8 cellular contexts compared by ENCODE assay signal in the genomic region with DNA sequence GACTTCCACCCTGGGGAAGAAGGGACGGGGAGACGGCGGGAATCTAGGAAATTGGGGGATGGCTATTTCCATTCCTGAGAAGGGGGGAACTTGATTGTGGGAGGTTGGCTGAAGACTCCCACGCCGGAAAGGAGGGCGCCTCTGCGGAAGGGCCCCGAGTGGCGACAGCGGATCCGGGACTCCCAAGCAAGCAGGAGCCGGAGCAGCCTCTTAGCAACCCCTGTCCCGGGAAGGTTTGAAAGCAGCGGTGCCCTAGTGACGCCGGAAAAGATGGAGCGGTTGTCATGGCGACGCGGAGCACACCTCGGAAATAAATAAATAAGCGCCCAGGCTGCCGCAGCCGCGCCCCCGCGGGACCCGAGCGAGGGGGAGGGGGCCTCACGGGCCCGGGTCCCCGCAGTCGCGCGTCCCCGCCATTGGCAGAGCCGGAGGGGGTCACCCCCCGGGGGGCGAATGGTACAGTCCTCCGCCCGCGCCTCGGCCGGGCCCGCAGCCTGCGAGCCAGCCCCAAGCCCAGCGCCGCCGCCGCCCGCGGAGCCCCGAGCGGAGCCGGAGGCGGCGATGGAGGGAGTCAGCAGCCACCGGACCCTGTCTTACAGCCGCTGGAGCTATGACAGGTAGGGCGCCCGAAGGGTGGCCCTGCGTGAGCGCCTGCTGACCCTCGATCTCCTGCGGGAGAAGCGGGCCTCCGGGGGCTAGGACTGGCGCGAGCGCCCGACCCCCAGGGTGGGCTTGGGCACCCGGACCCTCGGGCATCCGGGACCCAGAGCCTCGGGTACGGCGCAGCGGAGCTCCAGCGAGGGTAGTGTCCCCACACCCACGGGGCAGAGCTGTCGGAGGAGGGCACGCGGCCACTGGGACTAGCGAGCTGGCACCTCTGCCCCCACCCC. TPM values are rescaled to one million over a fixed set of nuclear protein-coding genes. Genes with fewer than 3 reads are reported as not detected.
DNase-seq lines count a peak whose midpoint lies in the region; ATAC-seq and TF ChIP-seq lines count a peak whose summit lies in the region.

No MANE protein-coding gene starts in this region.

- H3K4me3 ChIP-seq in CD4-positive, CD25-positive, alpha-beta regulatory T cell (ENCODE audit: low read depth, low read length), result peak overlapping the region; percentile 37
- H3K4me3 ChIP-seq in iPS-18a (ENCODE audit: low read length) (peak overlapping the region; percentile 64), sigmoid colon (peak overlapping the region; percentile 56 to 85 (median 69))

- intact Hi-C loops in activated B cell treated with CpG ODN at 0.5 μM for 24 hours (cut with micrococcal nuclease), result no loop called here
- intact Hi-C loops in sigmoid colon (cut with DNase I), result no loop called here

- CTCF ChIA-PET in activated B cell treated with CpG ODN at 0.5 μM for 24 hours (lab: Charles Lee), result no interaction called here

- no peaks in the 10 kb centered on the region for H3K9me3 ChIP-seq in CD4-positive, CD25-positive, alpha-beta regulatory T cell (ENCODE audit: control insufficient read depth in 2 of 2, low read length in 2 of 2)
- H3K9me3 ChIP-seq in iPS-18a (ENCODE audit: control insufficient read depth, low read depth, low read length), result no peaks in the 10 kb centered on the region
- H3K9me3 ChIP-seq in sigmoid colon, result no peaks in the 10 kb centered on the region

- ATAC-seq in CD4-positive, CD25-positive, alpha-beta regulatory T cell (ENCODE audit: low read depth in 2 of 2), result peak; percentile 60 to 63
- peak; percentile 45 for ATAC-seq in HG03521 (IDR thresholded peaks at IDR 0.05; ENCODE audit: unreplicated experiment)
- peak; percentile 76 for ATAC-seq in activated B cell treated with CpG ODN at 0.5 μM for 24 hours (ENCODE audit: low read depth)

- no peak for TF ChIP-seq EP300 in sigmoid colon (IDR thresholded peaks at IDR 0.05)

- peaks cover 38% of the 10 kb centered on the region for H3K27me3 Mint-ChIP-seq in CD4-positive, CD25-positive, alpha-beta regulatory T cell
- peaks cover 48% of the 10 kb centered on the region for H3K27me3 Mint-ChIP-seq in activated B cell treated with CpG ODN at 0.5 μM for 24 hours

- peaks cover 27% of the 10 kb centered on the region for H3K27me3 ChIP-seq in CD4-positive, CD25-positive, alpha-beta regulatory T cell (ENCODE audit: control insufficient read depth, insufficient read depth, low read length)
- H3K27me3 ChIP-seq in iPS-18a (ENCODE audit: control insufficient read depth, insufficient read depth, low read length) (peaks cover 69% of the 10 kb centered on the region), sigmoid colon (no peaks in the 10 kb centered on the region)

- 1 to 2% methylated on average over 84 of the region's 84 CpGs for WGBS in sigmoid colon, 2 donors

- H3K4me1 Mint-ChIP-seq in CD4-positive, CD25-positive, alpha-beta regulatory T cell, result peaks cover 11 to 20% (median 12%) of the 10 kb centered on the region in 4 donors
- H3K4me1 Mint-ChIP-seq in activated B cell treated with CpG ODN at 0.5 μM for 24 hours, result peaks cover 12% of the 10 kb centered on the region

- no peak for TF ChIP-seq POLR2A in sigmoid colon (IDR thresholded peaks at IDR 0.05)

- peak; percentile 65 to 82 (median 80) for DNase-seq in CD4-positive, CD25-positive, alpha-beta regulatory T cell
- DNase-seq in activated B cell treated with CpG ODN at 0.5 μM for 24 hours, result peak; percentile 50
- DNase-seq in T47D (ENCODE audit: low read depth in 1 of 2, low spot score in 1 of 2), result peak; percentile 20 to 30
- peak; percentile 93 for DNase-seq in sigmoid colon
- DNase-seq in GDM1 (lab: John Stamatoyannopoulos, UW), result no peak
- no peak for DNase-seq in Kasumi-1 (lab: John Stamatoyannopoulos, UW)

- H3K9me3 Mint-ChIP-seq in CD4-positive, CD25-positive, alpha-beta regulatory T cell, result peaks cover 0 to 2% (median 0%) of the 10 kb centered on the region in 7 donors
- no peaks in the 10 kb centered on the region for H3K9me3 Mint-ChIP-seq in activated B cell treated with CpG ODN at 0.5 μM for 24 hours

- in situ Hi-C loops in T47D (cut with HindIII; ENCODE audit: low pct_unique_long_range_greater_than_20kb, low sequenced_read_pairs), result no loop called here

- H3K27ac Mint-ChIP-seq in CD4-positive, CD25-positive, alpha-beta regulatory T cell, result peak overlapping the region in 2 of 3 donors; percentile 86 to 91
- H3K27ac Mint-ChIP-seq in activated B cell treated with CpG ODN at 0.5 μM for 24 hours, result no peak overlapping the region

- H3K4me1 ChIP-seq in CD4-positive, CD25-positive, alpha-beta regulatory T cell (ENCODE audit: control insufficient read depth, insufficient read depth, low read length, poor library complexity, severe bottlenecking), result peaks cover 17% of the 10 kb centered on the region
- peaks cover 18% of the 10 kb centered on the region for H3K4me1 ChIP-seq in iPS-18a (ENCODE audit: control insufficient read depth, low read depth, low read length)
- peaks cover 0 to 20% (median 13%) of the 10 kb centered on the region in 4 donors for H3K4me1 ChIP-seq in sigmoid colon

- no peak for TF ChIP-seq CTCF in activated B cell treated with CpG ODN at 0.5 μM for 24 hours (IDR thresholded peaks at IDR 0.05)
- TF ChIP-seq CTCF in sigmoid colon (IDR thresholded peaks at IDR 0.05), result no peak

- peak overlapping the region; percentile 44 for H3K9ac ChIP-seq in iPS-18a (ENCODE audit: low read length)

- POLR2A ChIA-PET in activated B cell treated with CpG ODN at 0.5 μM for 24 hours (lab: Charles Lee), result interaction anchor here (1.6 kb wide), 1 partner anchor 32 kb away, joined by 4 read pairs; the partner anchor contains the start of gene EIF3F

- H3K36me3 Mint-ChIP-seq in CD4-positive, CD25-positive, alpha-beta regulatory T cell, result no peaks in the 10 kb centered on the region
- no peaks in the 10 kb centered on the region for H3K36me3 Mint-ChIP-seq in activated B cell treated with CpG ODN at 0.5 μM for 24 hours (ENCODE audit: low read depth)

- peak overlapping the region; percentile 34 for H3K27ac ChIP-seq in CD4-positive, CD25-positive, alpha-beta regulatory T cell (ENCODE audit: insufficient read depth, low read length, poor library complexity, severe bottlenecking)
- H3K27ac ChIP-seq in iPS-18a (ENCODE audit: low read length) (no peak overlapping the region), sigmoid colon (peak overlapping the region; percentile 82 to 92 (median 87))

- H3K36me3 ChIP-seq in CD4-positive, CD25-positive, alpha-beta regulatory T cell (ENCODE audit: control insufficient read depth, insufficient read depth, low read length), result no peaks in the 10 kb centered on the region
- H3K36me3 ChIP-seq in iPS-18a (ENCODE audit: control insufficient read depth, low read depth, low read length) (no peaks in the 10 kb centered on the region), sigmoid colon (no peaks in the 10 kb centered on the region)

- peak overlapping the region; percentile 71 to 87 (median 83) for H3K4me3 Mint-ChIP-seq in CD4-positive, CD25-positive, alpha-beta regulatory T cell
- peak overlapping the region; percentile 76 for H3K4me3 Mint-ChIP-seq in activated B cell treated with CpG ODN at 0.5 μM for 24 hours

RNA-seq across cellular contexts. Expression of gene EIF3F, which starts 31.9 kb away (rescaled TPM):
- 331 TPM for total RNA-seq in CD4-positive, CD25-positive, alpha-beta regulatory T cell
- polyA plus RNA-seq in CD4-positive, CD25-positive, alpha-beta regulatory T cell, result 100 to 1,000 TPM; 393 to 507 (median 480) TPM
- total RNA-seq in activated B cell treated with CpG ODN at 0.5 μM for 24 hours (367 and 396 TPM in 2 replicates), sigmoid colon (100 to 1,000 TPM; 210 to 233 (median 224) TPM)
- 100 to 1,000 TPM; 192 to 540 (median 442) TPM for polyA plus RNA-seq in sigmoid colon

RNA-seq across cellular contexts. Expression of gene NLRP10, which starts 53.7 kb away (rescaled TPM):
- total RNA-seq in CD4-positive, CD25-positive, alpha-beta regulatory T cell, result not detected
- not detected for polyA plus RNA-seq in CD4-positive, CD25-positive, alpha-beta regulatory T cell
- total RNA-seq in activated B cell treated with CpG ODN at 0.5 μM for 24 hours (not detected in 2 replicates), sigmoid colon (not detected)
- not detected for polyA plus RNA-seq in sigmoid colon

Comparison
In these comparisons a context has a peak if more than half of its experiments do, and no peak if none do; other contexts are left out.
1. DNase-seq: peak in CD4-positive, CD25-positive, alpha-beta regulatory T cell (3 of 3), activated B cell treated with CpG ODN at 0.5 μM for 24 hours (single experiment), T47D (2 of 2) and sigmoid colon (single experiment); none in GDM1 (single experiment) and Kasumi-1 (0 of 2).
2. Peak in every context shown above with its lines, with median percentiles within 50 percentile points of each other: ATAC-seq and H3K4me3 ChIP-seq.